In the genomic region with DNA sequence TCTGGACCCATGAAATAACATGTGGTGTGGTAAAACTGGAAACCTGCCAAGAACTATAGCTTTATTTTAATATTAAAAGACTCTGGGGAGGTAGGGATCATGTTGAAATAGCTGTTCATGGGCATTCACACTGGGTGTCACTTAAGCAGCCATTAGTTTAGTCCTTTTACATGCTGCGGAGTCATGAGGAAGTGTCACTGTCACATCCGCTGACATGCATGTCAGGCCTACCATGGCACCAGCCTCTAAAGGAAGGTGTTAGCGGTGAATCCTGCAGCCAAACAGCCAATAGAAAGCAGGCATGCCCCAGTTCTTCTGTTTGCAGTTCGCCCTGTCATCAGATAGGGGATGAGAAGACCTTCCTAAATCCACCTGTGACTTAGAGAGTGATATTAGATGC, we compare ENCODE assay signal across 25 cellular contexts.
"Had no signal": no experiment of that assay in that cellular context is flagged by ENCODE, and none has a peak within 500 bp of the region (broad histone marks: within the 10 kb centered on the region; RNA-seq: fewer than 3 reads in every experiment).

No MANE protein-coding gene starts in this region.

- DNase-seq: KBM-7, MV-4-11, NCI-H1092, NCI-H1105 treated with DMSO at 0.1 percent for 48 hours, NCI-H1417 treated with DMSO at 0.1 percent for 48 hours, NCI-H146, NCI-H1694 treated with DMSO at 0.1 percent for 48 hours, NCI-H1930, NCI-H2081, NCI-H2107, NCI-H2171, NCI-H226, NCI-H446, NCI-H510A, NCI-H524 treated with DMSO at 0.1 percent for 48 hours, NCI-H69, NCI-H774, Right ventricle myocardium superior, RPMI8226, SIG-M5 had no signal

- H3K27ac Mint-ChIP-seq: IgD-negative memory B cell had no signal

- H3K9me3 Mint-ChIP-seq: IgD-negative memory B cell had no signal

- H3K36me3 Mint-ChIP-seq: IgD-negative memory B cell had no signal

- H3K9me3 ChIP-seq: SJSA1 had no signal

- H3K4me3 Mint-ChIP-seq: IgD-negative memory B cell had no signal

- H3K4me1 ChIP-seq: SJSA1 had no signal

- H3K4me3 ChIP-seq: SJSA1, SK-N-MC had no signal

- FAIRE-seq: HTR-8/SVneo, RCC 7860 had no signal

- H3K36me3 ChIP-seq: SJSA1 had no signal

- H3K4me1 Mint-ChIP-seq: IgD-negative memory B cell had no signal

- H3K27ac ChIP-seq: SJSA1 had no signal
